10 cellular contexts compared by ENCODE assay signal in the genomic region with DNA sequence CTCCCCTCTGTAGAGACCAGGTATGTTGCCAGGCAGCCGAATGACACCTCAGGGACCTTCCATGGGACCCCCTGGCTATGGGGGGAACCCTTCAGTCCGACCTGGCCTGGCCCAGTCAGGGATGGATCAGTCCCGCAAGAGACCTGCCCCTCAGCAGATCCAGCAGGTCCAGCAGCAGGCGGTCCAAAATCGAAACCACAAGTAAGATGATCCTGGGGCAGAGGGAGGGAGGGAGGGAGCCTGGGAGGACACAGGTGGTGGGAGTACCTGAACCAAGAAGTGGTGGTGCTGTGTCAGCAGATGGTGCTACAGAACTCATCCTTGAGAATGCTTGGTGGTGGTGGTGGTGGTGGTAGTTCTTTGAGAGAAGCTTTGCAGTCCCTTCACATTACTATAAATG. TPM values are rescaled to one million over a fixed set of nuclear protein-coding genes. Genes with fewer than 3 reads are reported as not detected.
A peak's percentile ranks its signal among the peaks of the same experiment; 100 is the strongest.
DNase-seq lines count a peak whose midpoint lies in the region; ATAC-seq, FAIRE-seq and TF ChIP-seq lines count a peak whose summit lies in the region.
"Had no signal": no experiment of that assay in that cellular context is flagged by ENCODE, and none has a peak within 500 bp of the region (broad histone marks: within the 10 kb centered on the region; RNA-seq: fewer than 3 reads in every experiment).

No MANE protein-coding gene starts in this region.

- H3K36me3 Mint-ChIP-seq in activated T-cell treated with anti-CD3 and anti-CD28 coated beads, Interleukin-2, amount 50 U/mL, for 24 hours (ENCODE audit: low read depth) = peaks cover 60% of the 10 kb centered on the region

- intact Hi-C loops in HepG2 (cut with micrococcal nuclease; ENCODE audit: unreplicated experiment) = no loop called here

- peaks cover 40% of the 10 kb centered on the region for H3K4me1 Mint-ChIP-seq in activated T-cell treated with anti-CD3 and anti-CD28 coated beads, Interleukin-2, amount 50 U/mL, for 24 hours (ENCODE audit: low read depth)

- H3K27ac ChIP-seq in HepG2 (ENCODE audit: extremely low read length, insufficient read depth, low read length) (peak overlapping the region; percentile 88), tibial nerve (peak overlapping the region in 2 of 4 donors; percentile 95 to 97)

- no TSS peak for BruUV-seq in HepG2 (replicated peaks; lab: Mats Ljungman, UMichigan)

- CTCF ChIA-PET in HepG2 (lab: Yijun Ruan, JAX; ENCODE audit: low intra/inter-chr PET ratio, low total read pairs) = no interaction called here

- ATAC-seq in HepG2 (no peak), HG03342 (IDR thresholded peaks at IDR 0.05; ENCODE audit: unreplicated experiment) (no peak), GM19452 (IDR thresholded peaks at IDR 0.05; ENCODE audit: unreplicated experiment) (no peak)

- H3K4me3 Mint-ChIP-seq in activated T-cell treated with anti-CD3 and anti-CD28 coated beads, Interleukin-2, amount 50 U/mL, for 24 hours = peak overlapping the region; percentile 90

- H2AFZ ChIP-seq in HepG2 (ENCODE audit: low read length) = no peak overlapping the region

- H3K9me3 ChIP-seq in adipocyte (ENCODE audit: control insufficient read depth, low read length) (no peaks in the 10 kb centered on the region), HepG2 (ENCODE audit: low read length) (no peaks in the 10 kb centered on the region), tibial nerve (no peaks in the 10 kb centered on the region)

- H3K4me3 ChIP-seq in adipocyte (ENCODE audit: low read length) (peak overlapping the region; percentile 82), HepG2 (replicated peaks in 1 of 3; ENCODE audit: insufficient read depth in 1 of 3, low read depth in 2 of 3, low read length in 3 of 3) (peak overlapping the region; percentile 58 to 77 (median 73)), tibial nerve (peak overlapping the region; percentile 71 to 93 (median 80))

- H3K9ac ChIP-seq in adipocyte (ENCODE audit: low read length) (peak overlapping the region; percentile 86), HepG2 (ENCODE audit: insufficient read depth, low read depth, low read length) (peak overlapping the region; percentile 74)

- H3K4me1 ChIP-seq in adipocyte (ENCODE audit: control insufficient read depth, insufficient read depth, low read length) = peaks cover 49% of the 10 kb centered on the region
- peaks cover 71% of the 10 kb centered on the region for H3K4me1 ChIP-seq in HepG2 (ENCODE audit: insufficient read depth, low read length)
- peaks cover 0 to 51% (median 7%) of the 10 kb centered on the region in 4 donors for H3K4me1 ChIP-seq in tibial nerve

- in situ Hi-C loops in HepG2 (cut with HindIII; ENCODE audit: extremely low pct_ligation_motif_present, low pct_unique_long_range_greater_than_20kb) = no loop called here

- TF ChIP-seq POLR2A in HepG2 (IDR thresholded peaks at IDR 0.05; ENCODE audit: insufficient read depth in 1 of 2, low read depth in 2 of 2, low read length in 2 of 2) = no peak
- no peak for TF ChIP-seq POLR2A in tibial nerve (IDR thresholded peaks at IDR 0.05)

- no peaks in the 10 kb centered on the region for H3K9me3 Mint-ChIP-seq in activated T-cell treated with anti-CD3 and anti-CD28 coated beads, Interleukin-2, amount 50 U/mL, for 24 hours

- peaks cover 4% of the 10 kb centered on the region; the same call in 1 of the 2 replicates for H4K20me1 ChIP-seq in HepG2 (ENCODE audit: insufficient read depth, low read length)

- H3K27me3 Mint-ChIP-seq in activated T-cell treated with anti-CD3 and anti-CD28 coated beads, Interleukin-2, amount 50 U/mL, for 24 hours = no peaks in the 10 kb centered on the region

- TF ChIP-seq CTCF in HepG2 (CRISPR knock-in tag; IDR thresholded peaks at IDR 0.05) (0 out of 2 replicates have a peak, but pooled peaks have one; percentile 9), tibial nerve (IDR thresholded peaks at IDR 0.05) (no peak)

- 79% methylated on average over 3 of the region's 5 CpGs for WGBS in HepG2 (ENCODE audit: low lambda C conversion rate)
- WGBS in tibial nerve, 2 donors = 82 to 85% methylated on average over 5 of the region's 5 CpGs

- TF ChIP-seq RAD21 in HepG2 (CRISPR knock-in tag; IDR thresholded peaks at IDR 0.05) = no peak

- TF ChIP-seq EP300 in HepG2 (IDR thresholded peaks at IDR 0.05; ENCODE audit: low read depth in 2 of 2, low read length in 2 of 2) (no peak), HepG2 (CRISPR knock-in tag; IDR thresholded peaks at IDR 0.05; ENCODE audit: borderline replicate concordance) (no peak), tibial nerve (IDR thresholded peaks at IDR 0.05) (no peak)

- no peaks in the 10 kb centered on the region for H3K27me3 ChIP-seq in adipocyte (replicated peaks; ENCODE audit: control insufficient read depth, insufficient read depth, low read length)
- no peaks in the 10 kb centered on the region for H3K27me3 ChIP-seq in HepG2 (ENCODE audit: control insufficient read depth in 1 of 2, insufficient read depth in 2 of 2, low read length in 2 of 2)
- no peaks in the 10 kb centered on the region for H3K27me3 ChIP-seq in tibial nerve

- H3K36me3 ChIP-seq in adipocyte (ENCODE audit: control insufficient read depth, insufficient read depth, low read length, severe bottlenecking) (peaks cover 35% of the 10 kb centered on the region), HepG2 (replicated peaks in 1 of 2; ENCODE audit: control insufficient read depth in 1 of 2, insufficient read depth in 2 of 2, low read length in 2 of 2) (peaks cover 11 to 36% of the 10 kb centered on the region in 2 experiments), tibial nerve (peaks cover 0 to 48% (median 18%) of the 10 kb centered on the region in 3 donors)

- H3K79me2 ChIP-seq in HepG2 (ENCODE audit: insufficient read depth, low read length) = peaks cover 17% of the 10 kb centered on the region

- no peak for DNase-seq in activated T-cell treated with anti-CD3 and anti-CD28 coated beads, Interleukin-2, amount 50 U/mL, for 24 hours
- DNase-seq in activated T-cell treated with anti-CD3 and anti-CD28 coated beads, Interleukin-2, amount 50 U/mL, for 1 hour = no peak
- DNase-seq in adipocyte (ENCODE audit: low read depth) (no peak), HepG2 (ENCODE audit: low spot score) (no peak), tibial nerve (ENCODE audit: low spot score in 2 of 2) (no peak), retina (no peak)
- DNase-seq: central memory CD4-positive, alpha-beta T cell; DMS79 had no signal

- H3K4me2 ChIP-seq in HepG2 (ENCODE audit: low read depth, low read length) = peak overlapping the region; percentile 89

- POLR2A ChIA-PET in HepG2 (lab: Yijun Ruan, JAX) = interaction anchor here (1.6 to 7.4 kb wide), 4 partner anchors 8 to 30 kb away, joined by 5 to 265 read pairs (median 18); a partner anchor contains a TSS

- H3K27ac Mint-ChIP-seq in activated T-cell treated with anti-CD3 and anti-CD28 coated beads, Interleukin-2, amount 50 U/mL, for 24 hours = peak overlapping the region; percentile 97

- FAIRE-seq in HepG2 (lab: Jason Lieb, UNC) = no peak

RNA-seq across cellular contexts. Expression of a gene that starts 1.0 kb away (rescaled TPM):
- 54.6 and 64.9 TPM in 2 replicates for total RNA-seq in HepG2 (2016; rRNA removed; fragmentation: Illumina TruSeq; extraction: Trizol)
- 18.3 and 19.3 TPM in 2 replicates for total RNA-seq in HepG2 (2016; cell fraction: cytosol; rRNA removed; fragmentation: Illumina TruSeq; extraction: Trizol; ENCODE audit: low read depth)
- 53.8 and 56.6 TPM in 2 replicates for total RNA-seq in HepG2 (2016; cell fraction: insoluble cytoplasmic fraction; rRNA removed; fragmentation: Illumina TruSeq; extraction: Trizol)
- total RNA-seq in HepG2 (2016; cell fraction: membrane; rRNA removed; fragmentation: Illumina TruSeq; extraction: Trizol) = 51.5 and 52.7 TPM in 2 replicates
- 46.9 and 61.3 TPM in 2 replicates for total RNA-seq in HepG2 (2016; cell fraction: nucleus; rRNA removed; fragmentation: Illumina TruSeq; extraction: Trizol)
- polyA plus RNA-seq in HepG2 (2011; rRNA removed) = 51.7 and 55.5 TPM in 2 replicates
- polyA plus RNA-seq in HepG2 (2011; cell fraction: cytosol; rRNA removed) = 35.2 and 38.4 TPM in 2 replicates
- 69.3 and 71.6 TPM in 2 replicates for polyA plus RNA-seq in HepG2 (2011; cell fraction: nucleus; rRNA removed)
- 35.8 and 43.5 TPM in 2 replicates for polyA plus RNA-seq in HepG2 (2012)
- polyA plus RNA-seq in HepG2 (2016; cell fraction: cytosol; fragmentation: Illumina TruSeq; extraction: Trizol; ENCODE audit: low read depth) = 12.2 and 14.5 TPM in 2 replicates
- polyA plus RNA-seq in HepG2 (2016; cell fraction: insoluble cytoplasmic fraction; fragmentation: Illumina TruSeq; extraction: Trizol; ENCODE audit: low read depth) = 51.0 and 65.3 TPM in 2 replicates
- 41.4 and 44.8 TPM in 2 replicates for polyA plus RNA-seq in HepG2 (2016; cell fraction: membrane; fragmentation: Illumina TruSeq; extraction: Trizol; ENCODE audit: low read depth)
- 82.4 and 96.0 TPM in 2 replicates for polyA plus RNA-seq in HepG2 (2016; cell fraction: nucleus; fragmentation: Illumina TruSeq; extraction: Trizol; ENCODE audit: insufficient read depth, low read depth)
- 82.5 and 134 TPM in 2 replicates for polyA minus RNA-seq in HepG2 (2011; rRNA and poly(A)+ RNA removed; ENCODE audit: low replicate concordance)
- 41.4 and 46.1 TPM in 2 replicates for polyA minus RNA-seq in HepG2 (2011; cell fraction: cytosol; rRNA and poly(A)+ RNA removed)
- 68.1 and 69.0 TPM in 2 replicates for polyA minus RNA-seq in HepG2 (2011; cell fraction: nucleus; rRNA and poly(A)+ RNA removed)
- total RNA-seq in tibial nerve = 10 to 100 TPM; 45.9 to 97.2 (median 65.3) TPM

RNA-seq across cellular contexts. Expression of a gene that starts 17.7 kb away (rescaled TPM):
- total RNA-seq in HepG2 (2016; rRNA removed; fragmentation: Illumina TruSeq; extraction: Trizol) (30.6 and 38.1 TPM in 2 replicates), tibial nerve (100 to 1,000 TPM; 188 to 829 (median 253) TPM)
- total RNA-seq in HepG2 (2016; cell fraction: cytosol; rRNA removed; fragmentation: Illumina TruSeq; extraction: Trizol; ENCODE audit: low read depth) = 5.3 and 5.6 TPM in 2 replicates
- total RNA-seq in HepG2 (2016; cell fraction: insoluble cytoplasmic fraction; rRNA removed; fragmentation: Illumina TruSeq; extraction: Trizol) = 31.5 and 38.6 TPM in 2 replicates
- 8.7 and 10.6 TPM in 2 replicates for total RNA-seq in HepG2 (2016; cell fraction: membrane; rRNA removed; fragmentation: Illumina TruSeq; extraction: Trizol)
- 10.8 and 11.2 TPM in 2 replicates for total RNA-seq in HepG2 (2016; cell fraction: nucleus; rRNA removed; fragmentation: Illumina TruSeq; extraction: Trizol)
- polyA plus RNA-seq in HepG2 (2011; rRNA removed) = 3.7 and 7.2 TPM in 2 replicates
- polyA plus RNA-seq in HepG2 (2011; cell fraction: cytosol; rRNA removed) = 6.2 and 10.3 TPM in 2 replicates
- 4.8 and 7.4 TPM in 2 replicates for polyA plus RNA-seq in HepG2 (2011; cell fraction: nucleus; rRNA removed)
- polyA plus RNA-seq in HepG2 (2012) = 14.9 and 15.6 TPM in 2 replicates
- 4.0 and 4.8 TPM in 2 replicates for polyA plus RNA-seq in HepG2 (2016; cell fraction: cytosol; fragmentation: Illumina TruSeq; extraction: Trizol; ENCODE audit: low read depth)
- 25.5 and 29.7 TPM in 2 replicates for polyA plus RNA-seq in HepG2 (2016; cell fraction: insoluble cytoplasmic fraction; fragmentation: Illumina TruSeq; extraction: Trizol; ENCODE audit: low read depth)
- polyA plus RNA-seq in HepG2 (2016; cell fraction: membrane; fragmentation: Illumina TruSeq; extraction: Trizol; ENCODE audit: low read depth) = 6.4 and 7.3 TPM in 2 replicates
- polyA plus RNA-seq in HepG2 (2016; cell fraction: nucleus; fragmentation: Illumina TruSeq; extraction: Trizol; ENCODE audit: insufficient read depth, low read depth) = 14.8 and 19.3 TPM in 2 replicates
- 2.2 and 5.6 TPM in 2 replicates for polyA minus RNA-seq in HepG2 (2011; rRNA and poly(A)+ RNA removed; ENCODE audit: low replicate concordance)
- polyA minus RNA-seq in HepG2 (2011; cell fraction: cytosol; rRNA and poly(A)+ RNA removed) = 2.0 and 3.5 TPM in 2 replicates
- 5.7 and 8.7 TPM in 2 replicates for polyA minus RNA-seq in HepG2 (2011; cell fraction: nucleus; rRNA and poly(A)+ RNA removed)

RNA-seq across cellular contexts. Expression of a gene that starts 25.9 kb away (rescaled TPM):
- total RNA-seq in HepG2 (2016; rRNA removed; fragmentation: Illumina TruSeq; extraction: Trizol) = 71.6 and 82.0 TPM in 2 replicates
- total RNA-seq in HepG2 (2016; cell fraction: cytosol; rRNA removed; fragmentation: Illumina TruSeq; extraction: Trizol; ENCODE audit: low read depth) = 62.2 and 107 TPM in 2 replicates
- total RNA-seq in HepG2 (2016; cell fraction: insoluble cytoplasmic fraction; rRNA removed; fragmentation: Illumina TruSeq; extraction: Trizol) = 70.2 and 88.8 TPM in 2 replicates
- 84.4 and 106 TPM in 2 replicates for total RNA-seq in HepG2 (2016; cell fraction: membrane; rRNA removed; fragmentation: Illumina TruSeq; extraction: Trizol)
- 18.4 and 19.5 TPM in 2 replicates for total RNA-seq in HepG2 (2016; cell fraction: nucleus; rRNA removed; fragmentation: Illumina TruSeq; extraction: Trizol)
- polyA plus RNA-seq in HepG2 (2011; rRNA removed) = 53.0 and 55.0 TPM in 2 replicates
- polyA plus RNA-seq in HepG2 (2011; cell fraction: cytosol; rRNA removed) = 64.0 and 68.8 TPM in 2 replicates
- 15.7 and 16.8 TPM in 2 replicates for polyA plus RNA-seq in HepG2 (2011; cell fraction: nucleus; rRNA removed)
- polyA plus RNA-seq in HepG2 (2012) = 30.1 and 33.7 TPM in 2 replicates
- 46.3 and 86.6 TPM in 2 replicates for polyA plus RNA-seq in HepG2 (2016; cell fraction: cytosol; fragmentation: Illumina TruSeq; extraction: Trizol; ENCODE audit: low read depth)
- 52.0 and 58.2 TPM in 2 replicates for polyA plus RNA-seq in HepG2 (2016; cell fraction: insoluble cytoplasmic fraction; fragmentation: Illumina TruSeq; extraction: Trizol; ENCODE audit: low read depth)
- 51.4 and 62.9 TPM in 2 replicates for polyA plus RNA-seq in HepG2 (2016; cell fraction: membrane; fragmentation: Illumina TruSeq; extraction: Trizol; ENCODE audit: low read depth)
- 29.1 and 31.5 TPM in 2 replicates for polyA plus RNA-seq in HepG2 (2016; cell fraction: nucleus; fragmentation: Illumina TruSeq; extraction: Trizol; ENCODE audit: insufficient read depth, low read depth)
- polyA minus RNA-seq in HepG2 (2011; rRNA and poly(A)+ RNA removed; ENCODE audit: low replicate concordance) = 27.5 and 131 TPM in 2 replicates
- 8.7 and 10.3 TPM in 2 replicates for polyA minus RNA-seq in HepG2 (2011; cell fraction: cytosol; rRNA and poly(A)+ RNA removed)
- polyA minus RNA-seq in HepG2 (2011; cell fraction: nucleus; rRNA and poly(A)+ RNA removed) = 10.3 and 10.8 TPM in 2 replicates
- total RNA-seq in tibial nerve = 10 to 100 TPM; 35.8 to 91.5 (median 55.2) TPM

RNA-seq across cellular contexts. Expression of a gene that starts 28.8 kb away (rescaled TPM):
- 0.24 and 0.44 TPM in 2 replicates for total RNA-seq in HepG2 (2016; rRNA removed; fragmentation: Illumina TruSeq; extraction: Trizol)
- total RNA-seq in HepG2 (2016; cell fraction: cytosol; rRNA removed; fragmentation: Illumina TruSeq; extraction: Trizol; ENCODE audit: low read depth) = 0.26 and 0.30 TPM in 2 replicates
- total RNA-seq in HepG2 (2016; cell fraction: insoluble cytoplasmic fraction; rRNA removed; fragmentation: Illumina TruSeq; extraction: Trizol) = 0.19 and 1.1 TPM in 2 replicates
- total RNA-seq in HepG2 (2016; cell fraction: membrane; rRNA removed; fragmentation: Illumina TruSeq; extraction: Trizol) = 0.49 and 0.52 TPM in 2 replicates
- total RNA-seq in HepG2 (2016; cell fraction: nucleus; rRNA removed; fragmentation: Illumina TruSeq; extraction: Trizol) = 0.47 and 0.75 TPM in 2 replicates
- polyA plus RNA-seq in HepG2 (2011; rRNA removed) = 1.3 and 1.5 TPM in 2 replicates
- polyA plus RNA-seq in HepG2 (2011; cell fraction: cytosol; rRNA removed) = 0.85 and 0.98 TPM in 2 replicates
- polyA plus RNA-seq in HepG2 (2011; cell fraction: nucleus; rRNA removed) = 2.6 and 3.1 TPM in 2 replicates
- polyA plus RNA-seq in HepG2 (2012) = 0.56 and 0.67 TPM in 2 replicates
- 0.34 and 0.51 TPM in 2 replicates for polyA plus RNA-seq in HepG2 (2016; cell fraction: cytosol; fragmentation: Illumina TruSeq; extraction: Trizol; ENCODE audit: low read depth)
- polyA plus RNA-seq in HepG2 (2016; cell fraction: insoluble cytoplasmic fraction; fragmentation: Illumina TruSeq; extraction: Trizol; ENCODE audit: low read depth) = 0.59 and 0.66 TPM in 2 replicates
- polyA plus RNA-seq in HepG2 (2016; cell fraction: membrane; fragmentation: Illumina TruSeq; extraction: Trizol; ENCODE audit: low read depth) = 0.59 and 0.63 TPM in 2 replicates
- 2.9 and 3.2 TPM in 2 replicates for polyA plus RNA-seq in HepG2 (2016; cell fraction: nucleus; fragmentation: Illumina TruSeq; extraction: Trizol; ENCODE audit: insufficient read depth, low read depth)
- polyA minus RNA-seq in HepG2 (2011; rRNA and poly(A)+ RNA removed; ENCODE audit: low replicate concordance) = 2.0 and 12.2 TPM in 2 replicates
- 0.40 and 0.88 TPM in 2 replicates for polyA minus RNA-seq in HepG2 (2011; cell fraction: cytosol; rRNA and poly(A)+ RNA removed)
- polyA minus RNA-seq in HepG2 (2011; cell fraction: nucleus; rRNA and poly(A)+ RNA removed) = 0.87 and 1.3 TPM in 2 replicates
- total RNA-seq in tibial nerve = 1 to 10 TPM in 3 of 4 donors, not detected in 1; 1.8 to 4.2 (median 2.9) TPM
